8 cellular contexts compared by ENCODE assay signal in genomic region chr22:43388420-43388851, GRCh38. TPM values are rescaled to one million over a fixed set of nuclear protein-coding genes. Genes with fewer than 3 reads are reported as not detected.
DNase-seq lines count a peak whose midpoint lies in the region; ATAC-seq, FAIRE-seq and TF ChIP-seq lines count a peak whose summit lies in the region.

No MANE protein-coding gene starts in this region.

- no peaks in the 10 kb centered on the region for H3K9me3 ChIP-seq in kidney (ENCODE audit: control insufficient read depth in 1 of 2, low read length in 2 of 2)

- in situ Hi-C loops in T47D (cut with HindIII; ENCODE audit: low pct_unique_long_range_greater_than_20kb, low sequenced_read_pairs), result no loop called here

- no peak for ATAC-seq in GM18858 (IDR thresholded peaks at IDR 0.05; ENCODE audit: unreplicated experiment)

- FAIRE-seq in kidney (lab: Jason Lieb, UNC), result no peak

- H3K4me3 ChIP-seq in WI38 (ENCODE audit: low read depth, low read length), result no peak overlapping the region
- no peak overlapping the region for H3K4me3 ChIP-seq in kidney (ENCODE audit: low read length in 2 of 2)

- DNase-seq in NCI-H2081 (lab: John Stamatoyannopoulos, UW) (peak; percentile 49 to 60), NCI-H2081 treated with DMSO at 0.1 percent for 48 hours (lab: John Stamatoyannopoulos, UW) (no peak), NCI-H2171 treated with DMSO at 0.1 percent for 48 hours (lab: John Stamatoyannopoulos, UW) (peak; percentile 77), T47D (ENCODE audit: low read depth in 1 of 2, low spot score in 1 of 2) (peak; percentile 58 to 59), kidney (peak; percentile 87)
- DNase-seq in stimulated activated CD4-positive, alpha-beta T cell treated with anti-CD3 and anti-CD28 coated beads, Interleukin-1b, Interleukin-23, amount 100 ng/mL, for 48 hours, result peak; percentile 76

- H3K4me1 ChIP-seq in kidney (ENCODE audit: control insufficient read depth in 1 of 2, insufficient read depth in 1 of 2, low read depth in 1 of 2, low read length in 2 of 2), result peaks cover 0 to 3% of the 10 kb centered on the region in 2 donors

- TF ChIP-seq CTCF in WI38 (IDR thresholded peaks at IDR 0.05; ENCODE audit: low read depth, low read length) (peak; percentile 95), kidney (IDR thresholded peaks at IDR 0.05; ENCODE audit: borderline replicate concordance, extremely low read depth, insufficient read depth) (peak; percentile 87)

- H3K9ac ChIP-seq in kidney (ENCODE audit: low read length in 2 of 2), result no peak overlapping the region

- no peak overlapping the region for H3K27ac ChIP-seq in kidney (ENCODE audit: low read depth in 2 of 2, low read length in 2 of 2)

- intact Hi-C loops in kidney (cut with DNase I), result no loop called here

- H3K36me3 ChIP-seq in kidney (ENCODE audit: control insufficient read depth in 1 of 2, insufficient read depth in 2 of 2, low read length in 2 of 2), result no peaks in the 10 kb centered on the region

RNA-seq across cellular contexts. Expression of gene MPPED1, which starts 23.4 kb away (rescaled TPM):
- not detected for total RNA-seq in kidney
- polyA plus RNA-seq in kidney (ENCODE audit: insufficient read depth, low read depth, low replicate concordance), result not detected

RNA-seq across cellular contexts. Expression of gene SCUBE1, which starts 45.3 kb away (rescaled TPM):
- total RNA-seq in kidney, result 7.1 TPM
- 2.3 TPM for polyA plus RNA-seq in kidney (ENCODE audit: insufficient read depth, low read depth, low replicate concordance)
